Comparison of ENCODE assay signal across 8 cellular contexts in genomic region chr5:141407790-141408494, GRCh38. TPM values are rescaled to one million over a fixed set of nuclear protein-coding genes. Genes with fewer than 3 reads are reported as not detected.
DNase-seq lines count a peak whose midpoint lies in the region; ATAC-seq and TF ChIP-seq lines count a peak whose summit lies in the region.
"Not testable (repeated sequence)": the region's sequence is repeated elsewhere in the genome, so short reads cannot be mapped to it uniquely, and the experiment has no call there.

Gene PCDHGB6, plus strand, starts transcription at chr5:141408021. Its CDS starts 182 bp downstream, at chr5:141408203.

- not testable (repeated sequence) for H3K9me2 ChIP-seq in hepatocyte (replicated peaks; ENCODE audit: insufficient read depth)

- H3K36me3 ChIP-seq in CD4-positive, alpha-beta memory T cell (ENCODE audit: insufficient read depth, low read length); hepatocyte (replicated peaks; ENCODE audit: insufficient read depth, low read depth): not testable (repeated sequence)

- CTCF ChIA-PET in CD4-positive, alpha-beta memory T cell (lab: Charles Lee; ENCODE audit: partially characterized antibody): not testable (repeated sequence)

- peak within 1 kb of the TSS; percentile 78 for H3K4me2 ChIP-seq in hepatocyte

- intact Hi-C loops in CD4-positive, alpha-beta memory T cell (cut with micrococcal nuclease); dendritic cell treated with granulocyte-macrophage colony-stimulating factor and Interleukin-4, amounts not matched to agents 40 ng/mL and 50 ng/mL, for 4 days (cut with micrococcal nuclease): not testable (repeated sequence)

- WGBS in hepatocyte (ENCODE audit: low lambda C conversion rate, missing lambda C conversion rate): 9% methylated on average over 51 of the region's 51 CpGs

- H3K4me1 Mint-ChIP-seq in CD4-positive, alpha-beta memory T cell; dendritic cell treated with granulocyte-macrophage colony-stimulating factor and Interleukin-4, amounts not matched to agents 40 ng/mL and 50 ng/mL, for 4 days (ENCODE audit: low read depth); stimulated activated effector memory CD8-positive, alpha-beta T cell treated with anti-CD3 and anti-CD28 coated beads, Interleukin-12 subunit alpha, Interleukin-12 subunit beta, amount 100 ng/mL, for 72 hours: not testable (repeated sequence)
- peaks cover 20% of the 10 kb centered on the region in 2 donors for H3K4me1 Mint-ChIP-seq in natural killer cell treated with Interleukin-12 subunit alpha and Interleukin-12 subunit beta and Interleukin-15 and Interleukin-18, amount 100 ng/mL, for 72 hours (ENCODE audit: low read depth in 2 of 2)

- not testable (repeated sequence) for H3K9me3 ChIP-seq in CD4-positive, alpha-beta memory T cell (ENCODE audit: control insufficient read depth in 1 of 2, low read length in 2 of 2)
- peaks cover 37% of the 10 kb centered on the region for H3K9me3 ChIP-seq in hepatocyte (ENCODE audit: low read depth)

- peak within 1 kb of the TSS in 6 of 8 donors; percentile 48 to 71 (median 64) for H3K4me3 Mint-ChIP-seq in CD4-positive, alpha-beta memory T cell
- peak within 1 kb of the TSS; percentile 74 for H3K4me3 Mint-ChIP-seq in dendritic cell treated with granulocyte-macrophage colony-stimulating factor and Interleukin-4, amounts not matched to agents 40 ng/mL and 50 ng/mL, for 4 days
- peak within 1 kb of the TSS; percentile 76 for H3K4me3 Mint-ChIP-seq in natural killer cell treated with Interleukin-12 subunit alpha and Interleukin-12 subunit beta and Interleukin-15 and Interleukin-18, amount 100 ng/mL, for 72 hours
- peak within 1 kb of the TSS; percentile 38 for H3K4me3 Mint-ChIP-seq in stimulated activated effector memory CD8-positive, alpha-beta T cell treated with anti-CD3 and anti-CD28 coated beads, Interleukin-12 subunit alpha, Interleukin-12 subunit beta, amount 100 ng/mL, for 72 hours

- H3K36me3 Mint-ChIP-seq in CD4-positive, alpha-beta memory T cell: peaks cover 12 to 13% of the 10 kb centered on the region in 2 donors
- H3K36me3 Mint-ChIP-seq in dendritic cell treated with granulocyte-macrophage colony-stimulating factor and Interleukin-4, amounts not matched to agents 40 ng/mL and 50 ng/mL, for 4 days (ENCODE audit: low read depth); stimulated activated effector memory CD8-positive, alpha-beta T cell treated with anti-CD3 and anti-CD28 coated beads, Interleukin-12 subunit alpha, Interleukin-12 subunit beta, amount 100 ng/mL, for 72 hours: not testable (repeated sequence)
- peaks cover 19% of the 10 kb centered on the region for H3K36me3 Mint-ChIP-seq in natural killer cell treated with Interleukin-12 subunit alpha and Interleukin-12 subunit beta and Interleukin-15 and Interleukin-18, amount 100 ng/mL, for 72 hours

- ATAC-seq in GM21390 (IDR thresholded peaks at IDR 0.05; ENCODE audit: unreplicated experiment): peak; percentile 64
- peak; percentile 80 to 92 for ATAC-seq in natural killer cell treated with Interleukin-12 subunit alpha and Interleukin-12 subunit beta and Interleukin-15 and Interleukin-18, amount 100 ng/mL, for 72 hours
- peak; percentile 54 for ATAC-seq in stimulated activated effector memory CD8-positive, alpha-beta T cell treated with anti-CD3 and anti-CD28 coated beads, Interleukin-12 subunit alpha, Interleukin-12 subunit beta, amount 100 ng/mL, for 72 hours

- H4K20me1 ChIP-seq in hepatocyte (ENCODE audit: insufficient read depth, poor library complexity, severe bottlenecking): not testable (repeated sequence)

- peaks cover 23% of the 10 kb centered on the region for H3K79me2 ChIP-seq in hepatocyte

- not testable (repeated sequence) for H3K4me3 ChIP-seq in CD4-positive, alpha-beta memory T cell (ENCODE audit: low read length in 2 of 2); LNCaP clone FGC (ENCODE audit: low read depth, low read length)
- H3K4me3 ChIP-seq in hepatocyte: peak within 1 kb of the TSS; percentile 41

- peak; percentile 37; the same call in 1 of the 2 replicates for TF ChIP-seq CTCF in LNCaP clone FGC (IDR thresholded peaks at IDR 0.05; ENCODE audit: control insufficient read depth, extremely low read depth, insufficient read depth)
- TF ChIP-seq CTCF in hepatocyte (IDR thresholded peaks at IDR 0.05; ENCODE audit: poor library complexity): peak; percentile 79

- POLR2A ChIA-PET in CD4-positive, alpha-beta memory T cell (lab: Charles Lee; ENCODE audit: partially characterized antibody): not testable (repeated sequence)

- peak within 1 kb of the TSS in 3 of 7 donors; percentile 29 to 83 (median 75) for H3K27ac Mint-ChIP-seq in CD4-positive, alpha-beta memory T cell
- H3K27ac Mint-ChIP-seq in dendritic cell treated with granulocyte-macrophage colony-stimulating factor and Interleukin-4, amounts not matched to agents 40 ng/mL and 50 ng/mL, for 4 days; stimulated activated effector memory CD8-positive, alpha-beta T cell treated with anti-CD3 and anti-CD28 coated beads, Interleukin-12 subunit alpha, Interleukin-12 subunit beta, amount 100 ng/mL, for 72 hours: not testable (repeated sequence)
- peak within 1 kb of the TSS; percentile 9 to 35 for H3K27ac Mint-ChIP-seq in natural killer cell treated with Interleukin-12 subunit alpha and Interleukin-12 subunit beta and Interleukin-15 and Interleukin-18, amount 100 ng/mL, for 72 hours

- DNase-seq in CD4-positive, alpha-beta memory T cell: peak in 1 of 5 donors; percentile 31
- not testable (repeated sequence) for DNase-seq in LNCaP clone FGC (ENCODE audit: low read depth); stimulated activated effector memory CD8-positive, alpha-beta T cell treated with anti-CD3 and anti-CD28 coated beads, Interleukin-12 subunit alpha, Interleukin-12 subunit beta, amount 100 ng/mL, for 72 hours (ENCODE audit: low spot score in 2 of 2)
- DNase-seq in activated T-cell treated with anti-CD3 and anti-CD28 coated beads, Interleukin-2, amount 50 U/mL, for 1 hour: peak; percentile 36
- DNase-seq in hepatocyte (ENCODE audit: low spot score): peak; percentile 83
- peak; percentile 75 for DNase-seq in natural killer cell treated with Interleukin-12 subunit alpha and Interleukin-12 subunit beta and Interleukin-15 and Interleukin-18, amount 100 ng/mL, for 72 hours (ENCODE audit: low spot score)

- not testable (repeated sequence) for H3K27ac ChIP-seq in CD4-positive, alpha-beta memory T cell (ENCODE audit: low read depth, low read length)
- H3K27ac ChIP-seq in hepatocyte: peak within 1 kb of the TSS; percentile 83

- H3K27me3 Mint-ChIP-seq in CD4-positive, alpha-beta memory T cell: peaks cover 54 to 59% of the 10 kb centered on the region in 2 donors
- peaks cover 84% of the 10 kb centered on the region for H3K27me3 Mint-ChIP-seq in dendritic cell treated with granulocyte-macrophage colony-stimulating factor and Interleukin-4, amounts not matched to agents 40 ng/mL and 50 ng/mL, for 4 days
- peaks cover 24 to 60% of the 10 kb centered on the region in 2 donors for H3K27me3 Mint-ChIP-seq in natural killer cell treated with Interleukin-12 subunit alpha and Interleukin-12 subunit beta and Interleukin-15 and Interleukin-18, amount 100 ng/mL, for 72 hours

- H3K27me3 ChIP-seq in CD4-positive, alpha-beta memory T cell (ENCODE audit: insufficient read depth, low read length): peaks cover 10% of the 10 kb centered on the region
- not testable (repeated sequence) for H3K27me3 ChIP-seq in hepatocyte

- peak within 1 kb of the TSS; percentile 74 for H2AFZ ChIP-seq in hepatocyte

- not testable (repeated sequence) for H3K4me1 ChIP-seq in CD4-positive, alpha-beta memory T cell (ENCODE audit: insufficient read depth, low read length); hepatocyte (ENCODE audit: insufficient read depth)

- peaks cover 5 to 64% (median 48%) of the 10 kb centered on the region in 8 donors for H3K9me3 Mint-ChIP-seq in CD4-positive, alpha-beta memory T cell
- peaks cover 41% of the 10 kb centered on the region for H3K9me3 Mint-ChIP-seq in dendritic cell treated with granulocyte-macrophage colony-stimulating factor and Interleukin-4, amounts not matched to agents 40 ng/mL and 50 ng/mL, for 4 days
- not testable (repeated sequence) for H3K9me3 Mint-ChIP-seq in natural killer cell treated with Interleukin-12 subunit alpha and Interleukin-12 subunit beta and Interleukin-15 and Interleukin-18, amount 100 ng/mL, for 72 hours
- peaks cover 15% of the 10 kb centered on the region for H3K9me3 Mint-ChIP-seq in stimulated activated effector memory CD8-positive, alpha-beta T cell treated with anti-CD3 and anti-CD28 coated beads, Interleukin-12 subunit alpha, Interleukin-12 subunit beta, amount 100 ng/mL, for 72 hours

RNA-seq across cellular contexts. Expression of gene PCDHGB6, which starts in this region (rescaled TPM):
- total RNA-seq in CD4-positive, alpha-beta memory T cell: under 1 TPM; 0.22 to 0.26 TPM
- polyA plus RNA-seq in CD4-positive, alpha-beta memory T cell: under 1 TPM in 1 of 2 donors, not detected in 1; 0.11 TPM
- total RNA-seq in hepatocyte: 11.6 and 13.6 TPM in 2 replicates
- polyA plus RNA-seq in hepatocyte: 13.1 and 15.7 TPM in 2 replicates
- 1 to 10 TPM in 1 of 2 donors, under 1 TPM in 1; 0.89 to 1.1 TPM for total RNA-seq in natural killer cell treated with Interleukin-12 subunit alpha and Interleukin-12 subunit beta and Interleukin-15 and Interleukin-18, amount 100 ng/mL, for 72 hours

Comparison
In these comparisons a context has a peak if more than half of its experiments do, and no peak if none do; other contexts are left out.
1. RNA of gene PCDHGB6 (polyA plus RNA-seq): 13.1 to 15.7 TPM in hepatocyte; 0.11 TPM in CD4-positive, alpha-beta memory T cell; every median in the first group is over 10 times any median in the second.
2. Peak in every context shown above with its lines, with median percentiles within 50 percentile points of each other: H3K4me3 Mint-ChIP-seq and ATAC-seq.